27 cellular contexts compared by ENCODE assay signal in the genomic region with DNA sequence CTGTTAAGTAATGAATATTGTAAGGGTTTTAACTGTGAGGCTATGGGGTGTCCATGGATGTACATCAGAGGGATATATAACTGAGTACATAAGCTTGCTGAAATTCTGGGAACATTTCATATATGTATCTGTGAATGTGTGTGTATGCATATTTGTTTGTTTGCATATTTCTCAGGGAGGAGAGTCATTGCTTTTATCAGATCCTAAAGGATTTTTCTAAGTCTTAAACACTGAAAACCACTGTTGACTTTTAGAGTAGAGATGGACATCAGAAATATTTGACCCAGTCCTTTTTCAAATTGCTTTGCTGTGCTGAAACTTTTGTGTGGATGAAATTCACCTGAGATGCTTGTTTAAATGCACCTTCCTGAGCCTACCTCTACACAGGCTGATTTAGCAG.
"Had no signal": no experiment of that assay in that cellular context is flagged by ENCODE, and none has a peak within 500 bp of the region (broad histone marks: within the 10 kb centered on the region; RNA-seq: fewer than 3 reads in every experiment).

No MANE protein-coding gene starts in this region.

- DNase-seq: stimulated activated CD4-positive, alpha-beta T cell treated with anti-CD3 and anti-CD28 coated beads, Interleukin-2, amount 100 ng/mL, for 48 hours; stimulated activated CD4-positive, alpha-beta T cell treated with anti-CD3 and anti-CD28 coated beads, Interleukin-4, amount 100 ng/mL, for 1 hour; stimulated activated CD4-positive, alpha-beta T cell treated with anti-CD3 and anti-CD28 coated beads, Interleukin-4, amount 100 ng/mL, for 24 hours; stimulated activated CD4-positive, alpha-beta T cell treated with anti-CD3 and anti-CD28 coated beads, Interleukin-4, amount 100 ng/mL, for 4 hours; stimulated activated CD8-positive, alpha-beta memory T cell treated with anti-CD3 and anti-CD28 coated beads, Interleukin-4, amount 100 ng/mL, for 48 hours; stimulated activated naive B cell treated with anti-CD40 and anti-IgM and Interleukin-4, amounts not matched to agents 10 μg/mL and 1 μg/mL and 100 μg/mL, for 72 hours; stimulated activated naive CD4-positive, alpha-beta T cell; stimulated activated naive CD4-positive, alpha-beta T cell treated with Interleukin-2 at 50 U/mL for 16 hours; stimulated activated naive CD8-positive, alpha-beta T cell treated with anti-CD3 and anti-CD28 coated beads, Interleukin-15, amount 100 ng/mL, for 72 hours; stimulated activated naive CD8-positive, alpha-beta T cell treated with anti-CD3 and anti-CD28 coated beads, Interleukin-15, Interleukin-2, amounts not matched to agents 100 U/mL and 50 U/mL, for 24 hours; stomach; substantia nigra; testis; thyroid gland; tibial artery; transverse colon; upper lobe of right lung; uterus had no signal

- H3K27me3 ChIP-seq: stomach, suprapubic skin, testis, thyroid gland, tibial artery, tibial nerve, transverse colon, upper lobe of left lung, upper lobe of right lung, uterus, vagina had no signal

- H3K4me3 ChIP-seq: stomach, suprapubic skin, testis, thoracic aorta, thyroid gland, tibial artery, tibial nerve, transverse colon, upper lobe of left lung, upper lobe of right lung, uterus, vagina had no signal

- H3K4me1 ChIP-seq: stomach, suprapubic skin, testis, tibial artery, tibial nerve, transverse colon, upper lobe of left lung, upper lobe of right lung, uterus had no signal

- H3K9me3 ChIP-seq: suprapubic skin, testis, thoracic aorta, thyroid gland, tibial artery, transverse colon, upper lobe of right lung, uterus, vagina had no signal

- H3K9me3 Mint-ChIP-seq: type B pancreatic cell had no signal

- H3K27ac Mint-ChIP-seq: stimulated activated effector memory CD8-positive, alpha-beta T cell treated with anti-CD3 and anti-CD28 coated beads, Interleukin-12 subunit alpha, Interleukin-12 subunit beta, amount 100 ng/mL, for 72 hours; stimulated activated memory B cell treated with anti-CD40 and anti-IgM and Interleukin-4, amounts not matched to agents 10 μg/mL and 1 μg/mL and 100 μg/mL, for 72 hours; stimulated activated naive B cell treated with anti-CD40 and anti-IgM and Interleukin-4, amounts not matched to agents 10 μg/mL and 1 μg/mL and 100 μg/mL, for 72 hours; stimulated activated naive CD8-positive, alpha-beta T cell treated with anti-CD3 and anti-CD28 coated beads, Interleukin-15, amount 100 ng/mL, for 72 hours; stimulated activated naive CD8-positive, alpha-beta T cell treated with anti-CD3 and anti-CD28 coated beads, Interleukin-15, Interleukin-2, amounts not matched to agents 100 ng/mL and 50 ng/mL, for 24 hours; type B pancreatic cell had no signal

- H3K27ac ChIP-seq: stomach, suprapubic skin, testis, thoracic aorta, thyroid gland, tibial artery, tibial nerve, transverse colon, upper lobe of left lung, upper lobe of right lung, uterus, vagina had no signal

- H3K4me1 Mint-ChIP-seq: stimulated activated effector memory CD8-positive, alpha-beta T cell treated with anti-CD3 and anti-CD28 coated beads, Interleukin-12 subunit alpha, Interleukin-12 subunit beta, amount 100 ng/mL, for 72 hours; stimulated activated memory B cell treated with anti-CD40 and anti-IgM and Interleukin-4, amounts not matched to agents 10 μg/mL and 1 μg/mL and 100 μg/mL, for 72 hours; stimulated activated naive B cell treated with anti-CD40 and anti-IgM and Interleukin-4, amounts not matched to agents 10 μg/mL and 1 μg/mL and 100 μg/mL, for 72 hours; stimulated activated naive CD8-positive, alpha-beta T cell treated with anti-CD3 and anti-CD28 coated beads, Interleukin-15, amount 100 ng/mL, for 72 hours had no signal

- ATAC-seq: stimulated activated effector memory CD8-positive, alpha-beta T cell treated with anti-CD3 and anti-CD28 coated beads, Interleukin-12 subunit alpha, Interleukin-12 subunit beta, amount 100 ng/mL, for 72 hours; stimulated activated memory B cell treated with anti-CD40 and anti-IgM and Interleukin-4, amounts not matched to agents 10 μg/mL and 1 μg/mL and 100 μg/mL, for 72 hours; stimulated activated naive B cell treated with anti-CD40 and anti-IgM and Interleukin-4, amounts not matched to agents 10 μg/mL and 1 μg/mL and 100 μg/mL, for 72 hours; stimulated activated naive CD8-positive, alpha-beta T cell treated with anti-CD3 and anti-CD28 coated beads, Interleukin-15, amount 100 ng/mL, for 72 hours; stimulated activated naive CD8-positive, alpha-beta T cell treated with anti-CD3 and anti-CD28 coated beads, Interleukin-15, Interleukin-2, amounts not matched to agents 100 U/mL and 50 U/mL, for 24 hours; upper lobe of right lung had no signal

- H3K27me3 Mint-ChIP-seq: stimulated activated memory B cell treated with anti-CD40 and anti-IgM and Interleukin-4, amounts not matched to agents 10 μg/mL and 1 μg/mL and 100 μg/mL, for 72 hours; stimulated activated naive B cell treated with anti-CD40 and anti-IgM and Interleukin-4, amounts not matched to agents 10 μg/mL and 1 μg/mL and 100 μg/mL, for 72 hours; stimulated activated naive CD8-positive, alpha-beta T cell treated with anti-CD3 and anti-CD28 coated beads, Interleukin-15, amount 100 ng/mL, for 72 hours; stimulated activated naive CD8-positive, alpha-beta T cell treated with anti-CD3 and anti-CD28 coated beads, Interleukin-15, Interleukin-2, amounts not matched to agents 100 ng/mL and 50 ng/mL, for 24 hours; type B pancreatic cell had no signal

- H3K36me3 ChIP-seq: stomach, suprapubic skin, thoracic aorta, thyroid gland, tibial artery, tibial nerve, transverse colon, upper lobe of left lung, upper lobe of right lung, uterus, vagina had no signal

- H3K4me3 Mint-ChIP-seq: stimulated activated effector memory CD8-positive, alpha-beta T cell treated with anti-CD3 and anti-CD28 coated beads, Interleukin-12 subunit alpha, Interleukin-12 subunit beta, amount 100 ng/mL, for 72 hours; stimulated activated memory B cell treated with anti-CD40 and anti-IgM and Interleukin-4, amounts not matched to agents 10 μg/mL and 1 μg/mL and 100 μg/mL, for 72 hours; stimulated activated naive B cell treated with anti-CD40 and anti-IgM and Interleukin-4, amounts not matched to agents 10 μg/mL and 1 μg/mL and 100 μg/mL, for 72 hours; stimulated activated naive CD8-positive, alpha-beta T cell treated with anti-CD3 and anti-CD28 coated beads, Interleukin-15, amount 100 ng/mL, for 72 hours; stimulated activated naive CD8-positive, alpha-beta T cell treated with anti-CD3 and anti-CD28 coated beads, Interleukin-15, Interleukin-2, amounts not matched to agents 100 ng/mL and 50 ng/mL, for 24 hours; type B pancreatic cell had no signal

- H3K36me3 Mint-ChIP-seq: stimulated activated effector memory CD8-positive, alpha-beta T cell treated with anti-CD3 and anti-CD28 coated beads, Interleukin-12 subunit alpha, Interleukin-12 subunit beta, amount 100 ng/mL, for 72 hours; stimulated activated memory B cell treated with anti-CD40 and anti-IgM and Interleukin-4, amounts not matched to agents 10 μg/mL and 1 μg/mL and 100 μg/mL, for 72 hours; stimulated activated naive B cell treated with anti-CD40 and anti-IgM and Interleukin-4, amounts not matched to agents 10 μg/mL and 1 μg/mL and 100 μg/mL, for 72 hours; type B pancreatic cell had no signal
